Comparison of ENCODE assay signal across 7 cellular contexts in the genomic region with DNA sequence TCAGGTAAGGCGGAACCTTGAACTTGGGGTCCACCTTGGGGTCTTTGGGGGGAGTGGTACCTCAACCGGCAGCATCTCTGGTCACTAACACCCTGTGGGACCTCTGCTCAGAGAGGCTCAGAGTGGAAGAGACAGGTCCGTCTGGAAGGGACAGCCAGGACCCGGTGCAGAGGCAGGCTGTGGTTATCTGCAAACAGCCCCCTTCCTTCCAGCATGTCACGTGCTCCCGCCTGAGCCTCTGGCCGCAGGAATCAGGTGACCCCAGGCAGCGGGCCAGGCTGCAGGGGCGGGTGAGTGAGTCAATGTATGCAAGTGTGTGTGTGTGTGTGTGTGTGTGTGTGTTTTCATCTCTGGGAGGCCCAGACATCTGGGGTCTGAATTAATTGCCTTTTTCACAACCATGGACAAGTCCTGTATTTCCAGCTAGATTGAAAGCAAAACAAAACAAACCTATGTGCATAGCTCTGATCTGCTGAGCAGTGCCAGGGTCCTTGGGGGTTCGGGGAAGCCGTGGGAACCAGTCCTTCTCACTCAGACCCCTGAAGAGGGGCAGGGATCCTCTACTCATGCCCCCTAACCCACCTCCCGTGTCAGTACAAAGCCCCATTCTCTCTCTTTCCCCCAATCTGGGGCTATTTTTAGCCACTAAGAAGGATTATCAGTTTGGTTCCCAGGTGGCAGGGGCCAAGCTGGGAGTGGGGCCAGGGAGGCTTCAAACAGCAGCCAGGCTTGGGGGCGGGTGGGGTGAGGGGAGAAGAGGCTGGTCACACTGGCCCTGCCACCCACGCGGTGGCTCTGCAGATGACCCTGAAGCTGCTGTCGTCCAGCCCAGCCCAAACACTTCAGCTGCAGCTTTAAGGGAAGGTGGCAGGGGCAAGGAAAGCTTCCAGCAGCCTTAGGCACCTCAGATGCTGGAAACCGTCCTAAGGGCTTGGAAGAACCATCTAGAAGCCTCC. TPM values are rescaled to one million over a fixed set of nuclear protein-coding genes. Genes with fewer than 3 reads are reported as not detected.
DNase-seq lines count a peak whose midpoint lies in the region; ATAC-seq, FAIRE-seq and TF ChIP-seq lines count a peak whose summit lies in the region.

No MANE protein-coding gene starts in this region.

- H3K4me3 ChIP-seq in astrocyte of the cerebellum (ENCODE audit: low read depth, low read length): no peak overlapping the region

- intact Hi-C loops in left ventricle myocardium superior (cut with micrococcal nuclease): no loop called here

- no peak for TF ChIP-seq CTCF in astrocyte of the cerebellum (IDR thresholded peaks at IDR 0.05; ENCODE audit: low read depth, low read length, missing control alignments)

- in situ Hi-C loops in SK-MEL-5 (cut with HindIII; ENCODE audit: low pct_unique_long_range_greater_than_20kb, low sequenced_read_pairs) (no loop called here), astrocyte of the cerebellum (cut with HindIII; ENCODE audit: low sequenced_read_pairs) (no loop called here)

- no peak for ATAC-seq in GM18505 (IDR thresholded peaks at IDR 0.05; ENCODE audit: unreplicated experiment)
- peak; percentile 90 for ATAC-seq in left ventricle myocardium superior
- no peak for ATAC-seq in GM19395 (IDR thresholded peaks at IDR 0.05; ENCODE audit: unreplicated experiment)

- peak; percentile 96 for FAIRE-seq in HTR-8/SVneo (lab: Jason Lieb, UNC)

- TF ChIP-seq POLR2A in GM18505 (IDR thresholded peaks at IDR 0.05; ENCODE audit: borderline replicate concordance, extremely low read depth, insufficient read depth, insufficient read length): peak; percentile 20

- peak; percentile 99 for DNase-seq in HTR-8/SVneo (ENCODE audit: insufficient read length, low spot score)
- peak; percentile 88 for DNase-seq in SK-MEL-5 (ENCODE audit: low read depth, low spot score)
- peak; percentile 80 for DNase-seq in astrocyte of the cerebellum (ENCODE audit: low read depth)
- DNase-seq in left ventricle myocardium superior: peak; percentile 94
- DNase-seq in putamen (ENCODE audit: low spot score): peak; percentile 81

RNA-seq across cellular contexts. Expression of gene CERS4, which starts 31.4 kb away (rescaled TPM):
- total RNA-seq in SK-MEL-5 (2014; rRNA removed; shearing (Covaris generic)): 26.4 and 28.1 TPM in 2 replicates
- 24.5 and 26.9 TPM in 2 replicates for polyA plus RNA-seq in SK-MEL-5 (2015; cell fraction: cytosol; rRNA removed)
- polyA plus RNA-seq in SK-MEL-5 (2015; cell fraction: nucleus; rRNA removed): 22.1 and 33.0 TPM in 2 replicates
- 20.9 TPM for total RNA-seq in left ventricle myocardium superior
